In genomic region chr11:62925745-62926668, GRCh38 we compare ENCODE assay signal across 10 cellular contexts. TPM values are rescaled to one million over a fixed set of nuclear protein-coding genes. Genes with fewer than 3 reads are reported as not detected.
A peak's percentile ranks its signal among the peaks of the same experiment; 100 is the strongest.
DNase-seq lines count a peak whose midpoint lies in the region; ATAC-seq and TF ChIP-seq lines count a peak whose summit lies in the region.
"Had no signal": no experiment of that assay in that cellular context is flagged by ENCODE, and none has a peak within 500 bp of the region (broad histone marks: within the 10 kb centered on the region; RNA-seq: fewer than 3 reads in every experiment).

No MANE protein-coding gene starts in this region.

- H3K9me3 ChIP-seq in ectodermal cell (ENCODE audit: control insufficient read depth, low read length) (no peaks in the 10 kb centered on the region), subcutaneous abdominal adipose tissue (ENCODE audit: control insufficient read depth in 5 of 5, low read length in 5 of 5) (no peaks in the 10 kb centered on the region)

- 1% methylated on average over 71 of the region's 71 CpGs for WGBS in ectodermal cell, 2 experiments
- WGBS in mesendoderm (ENCODE audit: extremely low coverage, insufficient coverage, low lambda C conversion rate), result no CpG with 5 or more reads among the region's 71 CpGs

- H3K4me1 ChIP-seq in ectodermal cell (ENCODE audit: control insufficient read depth, insufficient read depth, low read length), result peaks cover 8% of the 10 kb centered on the region
- peaks cover 2% of the 10 kb centered on the region for H3K4me1 ChIP-seq in mesendoderm (ENCODE audit: control insufficient read depth, low read depth, low read length)
- H3K4me1 ChIP-seq in subcutaneous abdominal adipose tissue (ENCODE audit: control insufficient read depth in 5 of 5, insufficient read depth in 5 of 5, low read length in 5 of 5), result peaks cover 3 to 31% (median 25%) of the 10 kb centered on the region in 5 donors

- no peak overlapping the region for H3K23ac ChIP-seq in mesendoderm (ENCODE audit: low read length)

- H3K4me3 Mint-ChIP-seq in activated CD4-positive, alpha-beta T cell treated with anti-CD3 and anti-CD28 coated beads for 36 hours, result peak overlapping the region; percentile 23

- H4K5ac ChIP-seq in mesendoderm (ENCODE audit: low read length), result no peak overlapping the region

- H3K27ac Mint-ChIP-seq in activated CD4-positive, alpha-beta T cell treated with anti-CD3 and anti-CD28 coated beads for 36 hours, result no peak overlapping the region

- no peak overlapping the region for H2BK120ac ChIP-seq in mesendoderm (ENCODE audit: low read depth, low read length)

- DNase-seq in activated CD4-positive, alpha-beta T cell treated with anti-CD3 and anti-CD28 coated beads for 36 hours, result peak; percentile 16
- DNase-seq in activated CD4-positive, alpha-beta T cell treated with anti-CD3 and anti-CD28 coated beads, Interleukin-2, amount 50 U/mL, for 4 hours, result no peak
- DNase-seq in mesendoderm (peak; percentile 56), RWPE1 (ENCODE audit: low spot score) (no peak), GM19240 (ENCODE audit: insufficient read length, low spot score) (no peak)
- DNase-seq: activated gamma-delta T cell, SHP77 had no signal

- H3K79me1 ChIP-seq in mesendoderm (ENCODE audit: low read length), result no peaks in the 10 kb centered on the region

- H3K9ac ChIP-seq in mesendoderm (ENCODE audit: low read length), result peak overlapping the region; percentile 43
- H3K9ac ChIP-seq in subcutaneous abdominal adipose tissue (ENCODE audit: low read length in 5 of 5), result peak overlapping the region in 3 of 5 donors; percentile 20 to 61 (median 35)

- H4K8ac ChIP-seq in mesendoderm (ENCODE audit: low read depth, low read length), result no peak overlapping the region

- no peaks in the 10 kb centered on the region for H3K36me3 ChIP-seq in ectodermal cell (ENCODE audit: control insufficient read depth, insufficient read depth, low read length)
- no peaks in the 10 kb centered on the region for H3K36me3 ChIP-seq in mesendoderm (ENCODE audit: control insufficient read depth, insufficient read depth, low read length)
- H3K36me3 ChIP-seq in subcutaneous abdominal adipose tissue (ENCODE audit: control insufficient read depth in 5 of 5, insufficient read depth in 5 of 5, low read length in 5 of 5), result no peaks in the 10 kb centered on the region

- peaks cover 32% of the 10 kb centered on the region for H3K4me1 Mint-ChIP-seq in activated CD4-positive, alpha-beta T cell treated with anti-CD3 and anti-CD28 coated beads for 36 hours

- H3K56ac ChIP-seq in mesendoderm (ENCODE audit: low read length), result peak overlapping the region; percentile 71

- CTCF ChIA-PET in activated CD4-positive, alpha-beta T cell treated with anti-CD3 and anti-CD28 coated beads for 36 hours (lab: Charles Lee), result interaction anchor here (0.8 to 4.1 kb wide), 3 partner anchors 19 to 280 kb away, joined by 3 to 23 read pairs (median 3); no protein-coding TSS in a partner anchor
- CTCF ChIA-PET in RWPE1 (lab: Yijun Ruan, JAX), result interaction anchor here (0.6 to 2.5 kb wide), 3 partner anchors 20 to 50 kb away, joined by 3 to 5 read pairs (median 3); no protein-coding TSS in a partner anchor

- H2AK5ac ChIP-seq in mesendoderm (ENCODE audit: low read length), result no peak overlapping the region

- intact Hi-C loops in activated CD4-positive, alpha-beta T cell treated with anti-CD3 and anti-CD28 coated beads for 36 hours (cut with DNase I, micrococcal nuclease), result loop anchor here in 1 of 2 experiments (5.0 kb wide), 1 partner anchor 51 kb away; no protein-coding TSS in a partner anchor

- H3K18ac ChIP-seq in mesendoderm (ENCODE audit: low read length), result no peak overlapping the region

- no peaks in the 10 kb centered on the region for H3K9me3 Mint-ChIP-seq in activated CD4-positive, alpha-beta T cell treated with anti-CD3 and anti-CD28 coated beads for 36 hours (ENCODE audit: low read depth)

- H3K27me3 Mint-ChIP-seq in activated CD4-positive, alpha-beta T cell treated with anti-CD3 and anti-CD28 coated beads for 36 hours, result peaks cover 76% of the 10 kb centered on the region

- H3K4ac ChIP-seq in mesendoderm (ENCODE audit: low read depth, low read length), result no peak overlapping the region

- H3K4me3 ChIP-seq in ectodermal cell (ENCODE audit: insufficient read depth, low read depth, low read length), result peak overlapping the region; percentile 29
- peak overlapping the region; percentile 37 for H3K4me3 ChIP-seq in mesendoderm (ENCODE audit: low read length)
- H3K4me3 ChIP-seq in subcutaneous abdominal adipose tissue (ENCODE audit: low read depth in 1 of 5, low read length in 5 of 5), result peak overlapping the region; percentile 36 to 64 (median 45)

- H2BK15ac ChIP-seq in mesendoderm (replicated peaks; ENCODE audit: low read depth), result no peak overlapping the region

- H3K27me3 ChIP-seq in ectodermal cell (ENCODE audit: control insufficient read depth, insufficient read depth, low read length, poor library complexity, severe bottlenecking) (peaks cover 69% of the 10 kb centered on the region), mesendoderm (ENCODE audit: insufficient read depth, low read length, poor library complexity) (peaks cover 24% of the 10 kb centered on the region), subcutaneous abdominal adipose tissue (ENCODE audit: control insufficient read depth in 5 of 5, insufficient read depth in 4 of 5, low read length in 5 of 5) (peaks cover 43 to 77% (median 55%) of the 10 kb centered on the region in 5 donors)

- peak overlapping the region; percentile 67 for H3K4me2 ChIP-seq in mesendoderm (ENCODE audit: low read length)

- ATAC-seq in activated CD4-positive, alpha-beta T cell treated with anti-CD3 and anti-CD28 coated beads for 36 hours, result no peak
- ATAC-seq in HG02973 (IDR thresholded peaks at IDR 0.05; ENCODE audit: unreplicated experiment), result no peak

- no peak overlapping the region for H3K27ac ChIP-seq in ectodermal cell (ENCODE audit: insufficient read depth, low read depth, low read length, poor library complexity, severe bottlenecking)
- H3K27ac ChIP-seq in mesendoderm (ENCODE audit: low read depth, low read length), result no peak overlapping the region
- no peak overlapping the region for H3K27ac ChIP-seq in subcutaneous abdominal adipose tissue (ENCODE audit: low read depth, low read length)
- H3K27ac ChIP-seq in RWPE1, result no peak overlapping the region

- TF ChIP-seq CTCF in RWPE1 (conservative IDR thresholded peaks at IDR 0.05; ENCODE audit: low read depth), result no peak

- H3K79me2 ChIP-seq in mesendoderm (ENCODE audit: control insufficient read depth, insufficient read depth, low read length), result no peaks in the 10 kb centered on the region

- POLR2A ChIA-PET in activated CD4-positive, alpha-beta T cell treated with anti-CD3 and anti-CD28 coated beads for 36 hours (lab: Charles Lee), result interaction anchor here (0.6 kb wide), 1 partner anchor 31 kb away, joined by 3 read pairs; no protein-coding TSS in a partner anchor
- POLR2A ChIA-PET in RWPE1 (lab: Yijun Ruan, JAX; ENCODE audit: low non-redundant PET), result no interaction called here

- no peak overlapping the region for H2BK5ac ChIP-seq in mesendoderm (ENCODE audit: low read length)

- no peaks in the 10 kb centered on the region for H3K36me3 Mint-ChIP-seq in activated CD4-positive, alpha-beta T cell treated with anti-CD3 and anti-CD28 coated beads for 36 hours (ENCODE audit: low read depth)

RNA-seq across cellular contexts. Expression of gene CHRM1, which starts 4.8 kb away (rescaled TPM):
- total RNA-seq in activated CD4-positive, alpha-beta T cell treated with anti-CD3 and anti-CD28 coated beads for 36 hours, result not detected
- not detected for polyA plus RNA-seq in ectodermal cell (2013, experiment 1 of 4)
- not detected for polyA plus RNA-seq in ectodermal cell (2013, experiment 2 of 4)
- polyA plus RNA-seq in ectodermal cell (2013, experiment 3 of 4), result 0.11 TPM
- polyA plus RNA-seq in ectodermal cell (2013, experiment 4 of 4), result not detected
- not detected for polyA plus RNA-seq in mesendoderm (2013, experiment 1 of 2)
- 0.01 TPM for polyA plus RNA-seq in mesendoderm (2013, experiment 2 of 2)

RNA-seq across cellular contexts. Expression of gene SLC3A2, which starts 45.3 kb away (rescaled TPM):
- 100 to 1,000 TPM; 401 to 402 TPM for total RNA-seq in activated CD4-positive, alpha-beta T cell treated with anti-CD3 and anti-CD28 coated beads for 36 hours
- 174 TPM for polyA plus RNA-seq in ectodermal cell (2013, experiment 1 of 4)
- polyA plus RNA-seq in ectodermal cell (2013, experiment 2 of 4), result 183 TPM
- 116 TPM for polyA plus RNA-seq in ectodermal cell (2013, experiment 3 of 4)
- 130 TPM for polyA plus RNA-seq in ectodermal cell (2013, experiment 4 of 4)
- 325 TPM for polyA plus RNA-seq in mesendoderm (2013, experiment 1 of 2)
- 333 TPM for polyA plus RNA-seq in mesendoderm (2013, experiment 2 of 2)

RNA-seq across cellular contexts. Expression of gene SLC22A6, which starts 58.8 kb away (rescaled TPM):
- not detected for total RNA-seq in activated CD4-positive, alpha-beta T cell treated with anti-CD3 and anti-CD28 coated beads for 36 hours
- not detected for polyA plus RNA-seq in ectodermal cell (2013, experiment 1 of 4)
- 0.23 TPM for polyA plus RNA-seq in ectodermal cell (2013, experiment 2 of 4)
- not detected for polyA plus RNA-seq in ectodermal cell (2013, experiment 3 of 4)
- polyA plus RNA-seq in ectodermal cell (2013, experiment 4 of 4), result 0.16 TPM
- polyA plus RNA-seq in mesendoderm (2013, experiment 1 of 2), result not detected
- polyA plus RNA-seq in mesendoderm (2013, experiment 2 of 2), result not detected

Comparison
In these comparisons a context has a peak if more than half of its experiments do, and no peak if none do; other contexts are left out.
1. DNase-seq: peak in activated CD4-positive, alpha-beta T cell treated with anti-CD3 and anti-CD28 coated beads for 36 hours (single experiment) and mesendoderm (single experiment); none in activated CD4-positive, alpha-beta T cell treated with anti-CD3 and anti-CD28 coated beads, Interleukin-2, amount 50 U/mL, for 4 hours (0 of 2), RWPE1 (single experiment) and GM19240 (single experiment).
2. Peak in every context shown above with its lines, with median percentiles within 50 percentile points of each other: H3K4me3 ChIP-seq.